Comparison of ENCODE assay signal across 22 cellular contexts in the genomic region with DNA sequence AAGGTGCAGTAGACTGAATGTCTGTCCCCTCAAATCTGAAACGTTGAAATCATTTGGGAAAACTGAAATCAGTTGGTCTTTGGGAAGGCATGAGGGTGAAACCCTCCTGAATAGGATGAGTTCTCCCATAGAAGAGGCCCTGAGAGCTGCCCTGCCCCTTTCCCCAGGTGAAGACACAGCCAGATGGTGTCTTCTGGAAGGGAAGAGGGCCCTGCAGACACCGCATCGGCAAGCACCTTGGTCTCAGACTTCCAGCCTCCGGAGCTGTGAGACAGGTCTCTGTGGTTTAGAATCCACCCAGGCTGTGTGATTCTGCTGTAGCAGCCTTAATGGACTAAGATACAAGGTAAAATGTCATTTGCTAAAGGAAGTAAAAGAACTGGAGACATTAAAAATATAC. TPM values are rescaled to one million over a fixed set of nuclear protein-coding genes. Genes with fewer than 3 reads are reported as not detected.
DNase-seq lines count a peak whose midpoint lies in the region; ATAC-seq lines count a peak whose summit lies in the region.
"Had no signal": no experiment of that assay in that cellular context is flagged by ENCODE, and none has a peak within 500 bp of the region (broad histone marks: within the 10 kb centered on the region; RNA-seq: fewer than 3 reads in every experiment).

No MANE protein-coding gene starts in this region.

- CTCF ChIA-PET in activated CD8-positive, alpha-beta memory T cell treated with anti-CD3 and anti-CD28 coated beads, Interleukin-2, amount 10 ng/mL, durations not matched to agents 7 days and 5 days (lab: Charles Lee), result no interaction called here

- peak overlapping the region; percentile 93 for H3K27ac ChIP-seq in Karpas-422 (ENCODE audit: low read length)
- H3K27ac ChIP-seq: 22Rv1, A549 had no signal

- H3K4me3 Mint-ChIP-seq in activated CD8-positive, alpha-beta memory T cell treated with anti-CD3 and anti-CD28 coated beads, Interleukin-2, amount 10 ng/mL, durations not matched to agents 7 days and 5 days, result no peak overlapping the region
- H3K4me3 Mint-ChIP-seq: CD4-positive, CD25-positive, alpha-beta regulatory T cell had no signal

- H4K20me1 ChIP-seq in Karpas-422 (ENCODE audit: insufficient read depth, low read depth, low read length), result no peaks in the 10 kb centered on the region

- peaks cover 7% of the 10 kb centered on the region for H3K4me1 Mint-ChIP-seq in activated CD8-positive, alpha-beta memory T cell treated with anti-CD3 and anti-CD28 coated beads, Interleukin-2, amount 10 ng/mL, durations not matched to agents 7 days and 5 days
- H3K4me1 Mint-ChIP-seq: CD4-positive, CD25-positive, alpha-beta regulatory T cell had no signal

- H3K9me2 ChIP-seq in Karpas-422 (replicated peaks; ENCODE audit: insufficient read depth, low read length), result no peaks in the 10 kb centered on the region

- no peak overlapping the region for H3K27ac Mint-ChIP-seq in activated CD8-positive, alpha-beta memory T cell treated with anti-CD3 and anti-CD28 coated beads, Interleukin-2, amount 10 ng/mL, durations not matched to agents 7 days and 5 days
- H3K27ac Mint-ChIP-seq: CD4-positive, CD25-positive, alpha-beta regulatory T cell had no signal

- H3K4me1 ChIP-seq in Karpas-422 (ENCODE audit: low read length), result peaks cover 13% of the 10 kb centered on the region
- H3K4me1 ChIP-seq: A549 had no signal

- H3K4me2 ChIP-seq in Karpas-422 (ENCODE audit: low read depth, low read length, poor library complexity, severe bottlenecking), result peak overlapping the region; percentile 27
- H3K4me2 ChIP-seq: A549 had no signal

- H3K9me3 Mint-ChIP-seq in activated CD8-positive, alpha-beta memory T cell treated with anti-CD3 and anti-CD28 coated beads, Interleukin-2, amount 10 ng/mL, durations not matched to agents 7 days and 5 days (ENCODE audit: low read depth), result peaks cover 11% of the 10 kb centered on the region

- H3K36me3 Mint-ChIP-seq in activated CD8-positive, alpha-beta memory T cell treated with anti-CD3 and anti-CD28 coated beads, Interleukin-2, amount 10 ng/mL, durations not matched to agents 7 days and 5 days, result no peaks in the 10 kb centered on the region
- H3K36me3 Mint-ChIP-seq: CD4-positive, CD25-positive, alpha-beta regulatory T cell had no signal

- H3K79me2 ChIP-seq in Karpas-422 (ENCODE audit: low read length), result no peaks in the 10 kb centered on the region

- H3K9me3 ChIP-seq in Karpas-422 (ENCODE audit: low read length), result peaks cover 19% of the 10 kb centered on the region
- H3K9me3 ChIP-seq: A549 had no signal

- H2AFZ ChIP-seq in Karpas-422 (ENCODE audit: low read length), result no peak overlapping the region

- ATAC-seq in activated CD8-positive, alpha-beta memory T cell treated with anti-CD3 and anti-CD28 coated beads, Interleukin-2, amount 10 ng/mL, durations not matched to agents 7 days and 5 days, result no peak
- ATAC-seq: A549, GM12878 had no signal

- H3K27me3 Mint-ChIP-seq in activated CD8-positive, alpha-beta memory T cell treated with anti-CD3 and anti-CD28 coated beads, Interleukin-2, amount 10 ng/mL, durations not matched to agents 7 days and 5 days, result no peaks in the 10 kb centered on the region

- peaks cover 4% of the 10 kb centered on the region; the same call in 1 of the 2 replicates for H3K36me3 ChIP-seq in Karpas-422 (ENCODE audit: insufficient read depth, low read length)

- H3K27me3 ChIP-seq in Karpas-422 (ENCODE audit: low read length), result no peaks in the 10 kb centered on the region

- peak; percentile 9 for DNase-seq in activated CD8-positive, alpha-beta memory T cell treated with anti-CD3 and anti-CD28 coated beads, Interleukin-2, amount 10 ng/mL, durations not matched to agents 7 days and 5 days
- no peak for DNase-seq in activated CD8-positive, alpha-beta memory T cell treated with anti-CD3 and anti-CD28 coated beads for 24 hours
- DNase-seq in Karpas-422 (no peak), islet precursor cell (peak; percentile 8), hippocampal formation (lab: John Stamatoyannopoulos, UW) (no peak), germinal center (ENCODE audit: low spot score) (no peak)
- DNase-seq in activated CD4-positive, alpha-beta T cell treated with anti-CD3 and anti-CD28 coated beads, Interleukin-2, amount 50 U/mL, for 1 hour, result no peak
- DNase-seq: AML-193; C1 segment of cervical spinal cord; CD4-positive, CD25-positive, alpha-beta regulatory T cell; CD8-positive, alpha-beta memory T cell; COR-L47; DMS 273 treated with DMSO at 0.1 percent for 48 hours; DMS53; DND-41; EL; HCEC 1CT had no signal

- H3K9ac ChIP-seq in Karpas-422 (ENCODE audit: low read length), result no peak overlapping the region

- peak overlapping the region; percentile 36 for H3K4me3 ChIP-seq in Karpas-422 (ENCODE audit: low read length)
- H3K4me3 ChIP-seq: A549, GM12878 had no signal

RNA-seq across cellular contexts. Expression of a gene that starts 42.1 kb away (rescaled TPM):
- 1 to 10 TPM in 1 of 2 experiments, under 1 TPM in 1; 0.37 to 1.6 TPM for total RNA-seq in activated CD8-positive, alpha-beta memory T cell treated with anti-CD3 and anti-CD28 coated beads, Interleukin-2, amount 10 ng/mL, durations not matched to agents 7 days and 5 days
- not detected in 2 replicates for total RNA-seq in Karpas-422 (2014; rRNA removed; shearing (Covaris generic); ENCODE audit: low replicate concordance)
- total RNA-seq: G401, GM12878, HT-29 had no signal

Comparison
In these comparisons a context has a peak if more than half of its experiments do, and no peak if none do; other contexts are left out.
1. DNase-seq: peak in activated CD8-positive, alpha-beta memory T cell treated with anti-CD3 and anti-CD28 coated beads, Interleukin-2, amount 10 ng/mL, durations not matched to agents 7 days and 5 days (single experiment) and islet precursor cell (single experiment); none in activated CD8-positive, alpha-beta memory T cell treated with anti-CD3 and anti-CD28 coated beads for 24 hours (single experiment), Karpas-422 (single experiment), hippocampal formation (0 of 2), activated CD4-positive, alpha-beta T cell treated with anti-CD3 and anti-CD28 coated beads, Interleukin-2, amount 50 U/mL, for 1 hour (single experiment) and germinal center (single experiment).